In genomic region chr12:132305560-132305966, GRCh38 we compare ENCODE assay signal across 24 cellular contexts. TPM values are rescaled to one million over a fixed set of nuclear protein-coding genes. Genes with fewer than 3 reads are reported as not detected.
"Had no signal": no experiment of that assay in that cellular context is flagged by ENCODE, and none has a peak within 500 bp of the region (broad histone marks: within the 10 kb centered on the region; RNA-seq: fewer than 3 reads in every experiment).

No MANE protein-coding gene starts in this region.

- H3K4me2 ChIP-seq: neural progenitor cell had no signal

- H3K36me3 ChIP-seq: esophagus muscularis mucosa, gastrocnemius medialis, heart right ventricle, neural progenitor cell, prostate gland, sigmoid colon, suprapubic skin, thyroid gland had no signal

- H3K4me3 Mint-ChIP-seq: naive thymus-derived CD8-positive, alpha-beta T cell; neural progenitor cell; type B pancreatic cell had no signal

- DNase-seq: central memory CD4-positive, alpha-beta T cell; cortex of kidney; effector CD8-positive, alpha-beta T cell; gastrocnemius medialis; hypothalamus; islet precursor cell; mammary epithelial cell; occipital lobe; stimulated activated CD4-positive, alpha-beta T cell treated with anti-CD3 and anti-CD28 coated beads, Interleukin-12 subunit alpha, Interleukin-12 subunit beta, amount 100 ng/mL, for 4 hours; stimulated activated naive CD4-positive, alpha-beta T cell had no signal

- H3K9ac ChIP-seq: neural progenitor cell, parathyroid adenoma had no signal

- H3K36me3 Mint-ChIP-seq: neural progenitor cell, type B pancreatic cell had no signal

- H3K27me3 ChIP-seq: thyroid gland had no signal

- H3K4me1 ChIP-seq: esophagus muscularis mucosa, gastrocnemius medialis, heart right ventricle, neural progenitor cell, parathyroid adenoma, prostate gland, sigmoid colon, suprapubic skin had no signal

- H3K9me3 Mint-ChIP-seq: type B pancreatic cell had no signal

- H3K27ac ChIP-seq: esophagus muscularis mucosa, gastrocnemius medialis, heart right ventricle, neural progenitor cell, parathyroid adenoma, prostate gland, sigmoid colon, skin epidermis, suprapubic skin, thyroid gland had no signal

- H3K9me3 ChIP-seq: gastrocnemius medialis, prostate gland, sigmoid colon, suprapubic skin, thyroid gland had no signal

- H3K27ac Mint-ChIP-seq: naive thymus-derived CD8-positive, alpha-beta T cell; neural progenitor cell; type B pancreatic cell had no signal

- ATAC-seq: gastrocnemius medialis; naive thymus-derived CD8-positive, alpha-beta T cell had no signal

- H2AFZ ChIP-seq: neural progenitor cell, parathyroid adenoma had no signal

- H3K4me3 ChIP-seq: dorsolateral prefrontal cortex, esophagus muscularis mucosa, gastrocnemius medialis, heart right ventricle, neural progenitor cell, prostate gland, sigmoid colon, skin epidermis, suprapubic skin, thyroid gland had no signal

RNA-seq across cellular contexts. Expression of gene GALNT9, which starts 23.8 kb away (rescaled TPM):
- total RNA-seq: fibroblast of villous mesenchyme; gastrocnemius medialis; mammary epithelial cell; mesenteric fat pad; naive thymus-derived CD8-positive, alpha-beta T cell; suprapubic skin had no signal
- polyA plus RNA-seq: mammary epithelial cell; naive thymus-derived CD8-positive, alpha-beta T cell had no signal
